ENCODE assay signal across 1 cellular context in the genomic region with DNA sequence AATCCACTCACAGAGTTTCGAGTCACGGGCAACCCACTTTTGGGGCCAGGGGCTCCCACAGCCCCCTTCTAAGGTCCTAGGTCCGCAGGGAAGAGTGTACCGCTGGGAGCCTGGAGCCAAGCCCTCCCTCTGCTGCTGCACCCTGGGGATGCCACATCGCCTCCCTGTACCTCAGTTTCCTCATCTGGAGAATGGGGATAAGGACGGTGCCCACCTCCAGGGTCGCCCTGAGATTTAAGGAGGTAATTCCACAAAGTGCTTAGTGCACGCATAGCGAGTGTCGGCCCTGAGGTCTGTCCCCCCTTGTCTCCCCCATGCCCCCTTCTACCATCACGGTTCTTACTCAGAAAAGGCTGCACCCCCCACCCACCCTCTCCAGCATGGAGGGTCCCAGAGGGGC.
TF ChIP-seq lines count a peak whose summit lies in the region.

No MANE protein-coding gene starts in this region.

TF ChIP-seq in neural cell, 6 proteins besides CTCF, POLR2A, EP300 and RAD21 (continued from another document):
- TF ChIP-seq, protein P1, sequence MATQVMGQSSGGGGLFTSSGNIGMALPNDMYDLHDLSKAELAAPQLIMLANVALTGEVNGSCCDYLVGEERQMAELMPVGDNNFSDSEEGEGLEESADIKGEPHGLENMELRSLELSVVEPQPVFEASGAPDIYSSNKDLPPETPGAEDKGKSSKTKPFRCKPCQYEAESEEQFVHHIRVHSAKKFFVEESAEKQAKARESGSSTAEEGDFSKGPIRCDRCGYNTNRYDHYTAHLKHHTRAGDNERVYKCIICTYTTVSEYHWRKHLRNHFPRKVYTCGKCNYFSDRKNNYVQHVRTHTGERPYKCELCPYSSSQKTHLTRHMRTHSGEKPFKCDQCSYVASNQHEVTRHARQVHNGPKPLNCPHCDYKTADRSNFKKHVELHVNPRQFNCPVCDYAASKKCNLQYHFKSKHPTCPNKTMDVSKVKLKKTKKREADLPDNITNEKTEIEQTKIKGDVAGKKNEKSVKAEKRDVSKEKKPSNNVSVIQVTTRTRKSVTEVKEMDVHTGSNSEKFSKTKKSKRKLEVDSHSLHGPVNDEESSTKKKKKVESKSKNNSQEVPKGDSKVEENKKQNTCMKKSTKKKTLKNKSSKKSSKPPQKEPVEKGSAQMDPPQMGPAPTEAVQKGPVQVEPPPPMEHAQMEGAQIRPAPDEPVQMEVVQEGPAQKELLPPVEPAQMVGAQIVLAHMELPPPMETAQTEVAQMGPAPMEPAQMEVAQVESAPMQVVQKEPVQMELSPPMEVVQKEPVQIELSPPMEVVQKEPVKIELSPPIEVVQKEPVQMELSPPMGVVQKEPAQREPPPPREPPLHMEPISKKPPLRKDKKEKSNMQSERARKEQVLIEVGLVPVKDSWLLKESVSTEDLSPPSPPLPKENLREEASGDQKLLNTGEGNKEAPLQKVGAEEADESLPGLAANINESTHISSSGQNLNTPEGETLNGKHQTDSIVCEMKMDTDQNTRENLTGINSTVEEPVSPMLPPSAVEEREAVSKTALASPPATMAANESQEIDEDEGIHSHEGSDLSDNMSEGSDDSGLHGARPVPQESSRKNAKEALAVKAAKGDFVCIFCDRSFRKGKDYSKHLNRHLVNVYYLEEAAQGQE (IDR thresholded peaks at IDR 0.05; ENCODE audit: borderline replicate concordance): no peak
- TF ChIP-seq TAF1 (IDR thresholded peaks at IDR 0.05; ENCODE audit: low read depth) (no peak), SMC3 (conservative IDR thresholded peaks at IDR 0.05; ENCODE audit: poor library complexity) (no peak), EZH2 (IDR thresholded peaks at IDR 0.05; ENCODE audit: borderline replicate concordance, insufficient read depth, low read length, poor library complexity, severe bottlenecking) (no peak), POLR2AphosphoS5 (IDR thresholded peaks at IDR 0.05) (no peak)
